In genomic region chr22:44968736-44969135, GRCh38 we compare ENCODE assay signal across 24 cellular contexts. TPM values are rescaled to one million over a fixed set of nuclear protein-coding genes. Genes with fewer than 3 reads are reported as not detected.
A peak's percentile ranks its signal among the peaks of the same experiment; 100 is the strongest.
DNase-seq lines count a peak whose midpoint lies in the region; ATAC-seq, FAIRE-seq and TF ChIP-seq lines count a peak whose summit lies in the region.
"Had no signal": no experiment of that assay in that cellular context is flagged by ENCODE, and none has a peak within 500 bp of the region (broad histone marks: within the 10 kb centered on the region; RNA-seq: fewer than 3 reads in every experiment).

No MANE protein-coding gene starts in this region.

- no peaks in the 10 kb centered on the region for H4K20me1 ChIP-seq in K562 (replicated peaks; ENCODE audit: control insufficient read depth, insufficient read depth, low read length)

- H3K36me3 ChIP-seq in K562 (ENCODE audit: control insufficient read depth, insufficient read depth, low read length): no peaks in the 10 kb centered on the region
- H3K36me3 ChIP-seq: neutrophil had no signal

- H3K9me3 Mint-ChIP-seq in type B pancreatic cell: no peaks in the 10 kb centered on the region
- H3K9me3 Mint-ChIP-seq in MCF 10A (ENCODE audit: unreplicated experiment): no peaks in the 10 kb centered on the region
- H3K9me3 Mint-ChIP-seq: activated CD4-positive, alpha-beta T cell treated with anti-CD3 and anti-CD28 coated beads, Interleukin-2, amount 10 ng/mL, durations not matched to agents 7 days and 5 days; activated naive CD4-positive, alpha-beta T cell treated with anti-CD3 and anti-CD28 coated beads, Interleukin-2, amount 10 ng/mL, durations not matched to agents 7 days and 5 days; brain; CD4-positive, alpha-beta memory T cell had no signal

- ATAC-seq in K562: no peak
- no peak for ATAC-seq in HG03354 (IDR thresholded peaks at IDR 0.05; ENCODE audit: poor library complexity, severe bottlenecking, unreplicated experiment)
- ATAC-seq: sciatic nerve had no signal

- WGBS in K562 (ENCODE audit: insufficient coverage, low coverage, missing lambda C conversion rate): 0% methylated on average over 5 of the region's 7 CpGs

- no peak for TF ChIP-seq RAD21 in K562 (CRISPR knock-in tag; conservative IDR thresholded peaks at IDR 0.05 in 1 of 2, IDR thresholded peaks at IDR 0.05 in 1 of 2)

- H3K9me1 ChIP-seq in K562 (ENCODE audit: control insufficient read depth, insufficient read depth, low read length): no peaks in the 10 kb centered on the region

- H3K9me3 ChIP-seq in K562 (replicated peaks; ENCODE audit: control insufficient read depth, insufficient read depth, low read depth, low read length): no peaks in the 10 kb centered on the region
- H3K9me3 ChIP-seq: neutrophil, testis had no signal

- peaks cover 5% of the 10 kb centered on the region for H3K4me1 Mint-ChIP-seq in type B pancreatic cell (ENCODE audit: unreplicated experiment)
- no peaks in the 10 kb centered on the region for H3K4me1 Mint-ChIP-seq in MCF 10A (ENCODE audit: insufficient read depth, unreplicated experiment)
- H3K4me1 Mint-ChIP-seq: activated CD4-positive, alpha-beta T cell treated with anti-CD3 and anti-CD28 coated beads, Interleukin-2, amount 10 ng/mL, durations not matched to agents 7 days and 5 days; activated naive CD4-positive, alpha-beta T cell treated with anti-CD3 and anti-CD28 coated beads, Interleukin-2, amount 10 ng/mL, durations not matched to agents 7 days and 5 days had no signal

- H3K27ac Mint-ChIP-seq in type B pancreatic cell: no peak overlapping the region
- H3K27ac Mint-ChIP-seq in MCF 10A (ENCODE audit: low read depth, unreplicated experiment): no peak overlapping the region
- H3K27ac Mint-ChIP-seq: activated CD4-positive, alpha-beta T cell treated with anti-CD3 and anti-CD28 coated beads, Interleukin-2, amount 10 ng/mL, durations not matched to agents 7 days and 5 days; activated naive CD4-positive, alpha-beta T cell treated with anti-CD3 and anti-CD28 coated beads, Interleukin-2, amount 10 ng/mL, durations not matched to agents 7 days and 5 days; CD4-positive, alpha-beta memory T cell had no signal

- FAIRE-seq in K562 (lab: Jason Lieb, UNC): no peak
- FAIRE-seq: G401.6 had no signal

- CTCF ChIA-PET in K562 (lab: Yijun Ruan, JAX; ENCODE audit: low intra/inter-chr PET ratio): no interaction called here
- CTCF ChIA-PET in MCF 10A (lab: Yijun Ruan, JAX): no interaction called here

- H3K79me2 ChIP-seq in K562 (ENCODE audit: control insufficient read depth, insufficient read depth, low read length): no peaks in the 10 kb centered on the region

- peaks cover 0 to 21% of the 10 kb centered on the region in 2 experiments; a peak in 1 of 5 replicates for H3K27me3 ChIP-seq in K562 (ENCODE audit: control insufficient read depth in 2 of 2, insufficient read depth in 2 of 2, low read length in 2 of 2)
- H3K27me3 ChIP-seq: neutrophil, testis had no signal

- POLR2A ChIA-PET in K562 (lab: Yijun Ruan, JAX) (interaction anchor here (0.5 kb wide), 1 partner anchor 14 kb away, joined by 4 read pairs; no protein-coding TSS in a partner anchor), MCF 10A (lab: Yijun Ruan, JAX) (interaction anchor here (0.7 kb wide), 1 partner anchor 10 kb away, joined by 3 read pairs; no protein-coding TSS in a partner anchor)

- TF ChIP-seq POLR2A in NB4 (IDR thresholded peaks at IDR 0.05; ENCODE audit: extremely low read depth, insufficient read length): no peak
- no peak for TF ChIP-seq POLR2A in K562 (conservative IDR thresholded peaks at IDR 0.05)

- TF ChIP-seq CTCF in NB4 (IDR thresholded peaks at IDR 0.05; ENCODE audit: low read depth, low read length) (peak; percentile 40), K562 (IDR thresholded peaks at IDR 0.05 in 2 of 3, conservative IDR thresholded peaks at IDR 0.05 in 1 of 3; ENCODE audit: insufficient read depth in 2 of 3, low read depth in 1 of 3, low read length in 3 of 3) (0 out of 6 replicates have a peak, but pooled peaks of 1 of the 3 experiments have one; percentile 8), type B pancreatic cell (conservative IDR thresholded peaks at IDR 0.05) (peak; percentile 49), MCF 10A (IDR thresholded peaks at IDR 0.05; ENCODE audit: unreplicated experiment) (no peak)

- no peaks in the 10 kb centered on the region for H3K4me1 ChIP-seq in K562 (replicated peaks in 1 of 2; ENCODE audit: control insufficient read depth in 2 of 2, insufficient read depth in 2 of 2, low read length in 2 of 2)
- H3K4me1 ChIP-seq: testis had no signal

- DNase-seq in NCI-H2171 treated with DMSO at 0.1 percent for 48 hours (lab: John Stamatoyannopoulos, UW) (peak; percentile 10), NCI-H2171 (lab: John Stamatoyannopoulos, UW) (no peak), NB4 (ENCODE audit: low read depth) (no peak), K562 (ENCODE audit: extremely low read depth in 1 of 4, low spot score in 3 of 4) (peak in 3 of 4 experiments; percentile 6 to 15 (median 10)), type B pancreatic cell (ENCODE audit: extremely low spot score, unreplicated experiment) (no peak), SIG-M5 treated with dmso at 0.1 percent for 504 hours (lab: John Stamatoyannopoulos, UW; ENCODE audit: unreplicated experiment) (no peak), MCF 10A (ENCODE audit: unreplicated experiment) (no peak)
- DNase-seq: activated CD4-positive, alpha-beta T cell treated with anti-CD3 and anti-CD28 coated beads, Interleukin-2, amount 10 ng/mL, durations not matched to agents 7 days and 5 days; activated naive CD4-positive, alpha-beta T cell treated with anti-CD3 and anti-CD28 coated beads, Interleukin-2, amount 10 ng/mL, durations not matched to agents 7 days and 5 days; CD4-positive, alpha-beta memory T cell; dermis blood vessel endothelial cell; midbrain; NCI-H187 treated with DMSO at 0.1 percent for 48 hours; NCI-H526 treated with DMSO at 0.1 percent for 48 hours; SHP77; stimulated activated CD4-positive, alpha-beta T cell treated with anti-CD3 and anti-CD28 coated beads, Interleukin-2, amount 100 ng/mL, for 24 hours; testis had no signal

- in situ Hi-C loops in K562 (cut with MboI): no loop called here

- no peak overlapping the region for H2AFZ ChIP-seq in K562 (ENCODE audit: low read depth, low read length)

- intact Hi-C loops in K562 (cut with micrococcal nuclease) (no loop called here), MCF 10A (cut with micrococcal nuclease) (no loop called here)

- H3K36me3 Mint-ChIP-seq in type B pancreatic cell: no peaks in the 10 kb centered on the region
- H3K36me3 Mint-ChIP-seq in MCF 10A (ENCODE audit: insufficient read depth, unreplicated experiment): no peaks in the 10 kb centered on the region
- H3K36me3 Mint-ChIP-seq: activated naive CD4-positive, alpha-beta T cell treated with anti-CD3 and anti-CD28 coated beads, Interleukin-2, amount 10 ng/mL, durations not matched to agents 7 days and 5 days; CD4-positive, alpha-beta memory T cell had no signal

- no peaks in the 10 kb centered on the region for H3K27me3 Mint-ChIP-seq in type B pancreatic cell
- H3K27me3 Mint-ChIP-seq in MCF 10A (ENCODE audit: insufficient read depth, unreplicated experiment): peaks cover 19% of the 10 kb centered on the region
- H3K27me3 Mint-ChIP-seq: activated CD4-positive, alpha-beta T cell treated with anti-CD3 and anti-CD28 coated beads, Interleukin-2, amount 10 ng/mL, durations not matched to agents 7 days and 5 days; brain had no signal

- no peak overlapping the region for H3K27ac ChIP-seq in K562 (ENCODE audit: extremely low read depth, low read depth, low read length)
- H3K27ac ChIP-seq: neutrophil, testis had no signal

- TF ChIP-seq EP300 in K562 (IDR thresholded peaks at IDR 0.05; ENCODE audit: low read length): no peak

- no peak overlapping the region for H3K4me2 ChIP-seq in K562 (ENCODE audit: insufficient read depth, low read length)

- H3K4me3 ChIP-seq in NB4 (ENCODE audit: low read depth, low read length) (no peak overlapping the region), K562 (no peak overlapping the region)
- H3K4me3 ChIP-seq: testis had no signal

- no peak overlapping the region for H3K4me3 Mint-ChIP-seq in type B pancreatic cell
- no peak overlapping the region for H3K4me3 Mint-ChIP-seq in MCF 10A (ENCODE audit: unreplicated experiment)
- H3K4me3 Mint-ChIP-seq: activated CD4-positive, alpha-beta T cell treated with anti-CD3 and anti-CD28 coated beads, Interleukin-2, amount 10 ng/mL, durations not matched to agents 7 days and 5 days; activated naive CD4-positive, alpha-beta T cell treated with anti-CD3 and anti-CD28 coated beads, Interleukin-2, amount 10 ng/mL, durations not matched to agents 7 days and 5 days; brain; CD4-positive, alpha-beta memory T cell had no signal

- BruUV-seq in K562 (replicated peaks; lab: Mats Ljungman, UMichigan) (no TSS peak), MCF 10A (replicated peaks; lab: Mats Ljungman, UMichigan) (no TSS peak)

- H3K9ac ChIP-seq in K562 (ENCODE audit: insufficient read depth in 1 of 2, low read depth in 2 of 2, low read length in 2 of 2): no peak overlapping the region

RNA-seq across cellular contexts. Expression of gene PHF21B, which starts 41.1 kb away (rescaled TPM):
- total RNA-seq in K562 (2011; cell fraction: chromatin; rRNA removed; ENCODE audit: low replicate concordance): 0.62 TPM in 1 of 2 replicates, not detected in the other
- 0.13 and 0.33 TPM in 2 replicates for total RNA-seq in K562 (2011; cell fraction: nucleolus; rRNA removed)
- total RNA-seq in K562 (2011; cell fraction: nucleoplasm; rRNA removed): not detected in 2 replicates
- total RNA-seq in K562 (2014; rRNA removed) (not detected in 2 replicates), K562 (2014; rRNA removed; fragmentation: Illumina TruSeq; extraction: Trizol) (not detected in 2 replicates), K562 (2015; rRNA removed; fragmentation: Illumina TruSeq; extraction: Trizol) (not detected in 2 replicates), K562 (2021) (0.22 TPM in 1 of 2 replicates, not detected in the other), type B pancreatic cell (ENCODE audit: low replicate concordance) (2.1 and 19.0 TPM in 2 replicates), MCF 10A (2022) (0.66 and 0.75 TPM in 2 replicates)
- polyA plus RNA-seq in K562 (2011; rRNA removed) (not detected in 2 replicates), K562 (2014; fragmentation: Illumina TruSeq; extraction: Trizol) (not detected in 2 replicates), K562 (2014; fragmentation: Nextera tagmentation; extraction: Ambion mirVana) (not detected), K562 (2014; rRNA removed) (0.04 TPM in 1 of 2 replicates, not detected in the other)
- not detected in 2 replicates for polyA plus RNA-seq in K562 (2011; cell fraction: cytosol; rRNA removed)
- 0.21 TPM in 1 of 2 replicates, not detected in the other for polyA plus RNA-seq in K562 (2011; cell fraction: nucleus; rRNA removed)
- not detected in 2 replicates for polyA plus RNA-seq in K562 (2012)
- not detected in 2 replicates for polyA minus RNA-seq in K562 (2011; rRNA and poly(A)+ RNA removed)
- not detected in 2 replicates for polyA minus RNA-seq in K562 (2011; cell fraction: cytosol; rRNA and poly(A)+ RNA removed)
- polyA minus RNA-seq in K562 (2011; cell fraction: nucleus; rRNA and poly(A)+ RNA removed): not detected in 2 replicates
- total RNA-seq: A172; activated CD4-positive, alpha-beta T cell treated with anti-CD3 and anti-CD28 coated beads, Interleukin-2, amount 10 ng/mL, durations not matched to agents 7 days and 5 days; CD4-positive, alpha-beta memory T cell; dermis blood vessel endothelial cell; M059J had no signal
- polyA plus RNA-seq: CD4-positive, alpha-beta memory T cell had no signal

Comparison
In these comparisons a context has a peak if more than half of its experiments do, and no peak if none do; other contexts are left out.
1. DNase-seq: peak in NCI-H2171 treated with DMSO at 0.1 percent for 48 hours (single experiment) and K562 (3 of 4); none in NCI-H2171 (single experiment), NB4 (single experiment), type B pancreatic cell (single experiment), SIG-M5 treated with dmso at 0.1 percent for 504 hours (single experiment) and MCF 10A (single experiment).